In the genomic region with DNA sequence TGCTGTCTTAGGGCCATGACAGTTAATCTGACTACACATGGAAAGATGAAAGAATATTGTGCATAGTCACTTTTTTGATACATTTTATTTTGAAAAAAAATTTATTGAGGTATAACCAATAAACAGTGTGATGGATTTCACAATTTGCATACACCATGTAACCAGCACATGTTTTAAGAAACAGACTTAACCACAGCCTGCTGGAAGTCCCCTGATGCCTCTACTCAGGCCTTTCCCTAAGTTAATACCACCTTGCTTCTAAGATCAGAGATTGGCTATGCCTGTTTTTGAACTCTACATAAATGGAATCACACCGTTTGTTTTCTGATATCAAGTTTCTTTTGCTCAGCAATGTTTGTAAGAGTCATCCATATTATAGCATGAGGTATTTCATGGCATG, we compare ENCODE assay signal across 19 cellular contexts.
DNase-seq lines count a peak whose midpoint lies in the region; ATAC-seq and TF ChIP-seq lines count a peak whose summit lies in the region.
"Had no signal": no experiment of that assay in that cellular context is flagged by ENCODE, and none has a peak within 500 bp of the region (broad histone marks: within the 10 kb centered on the region; RNA-seq: fewer than 3 reads in every experiment).

No MANE protein-coding gene starts in this region.

- H2AFZ ChIP-seq in Karpas-422 (ENCODE audit: low read length), result no peak overlapping the region
- no peak overlapping the region for H2AFZ ChIP-seq in hepatocyte

- H3K36me3 ChIP-seq in Karpas-422 (ENCODE audit: insufficient read depth, low read length), result no peaks in the 10 kb centered on the region
- no peaks in the 10 kb centered on the region for H3K36me3 ChIP-seq in hepatocyte (replicated peaks; ENCODE audit: insufficient read depth, low read depth)
- H3K36me3 ChIP-seq: BLaER1, spleen had no signal

- WGBS in hepatocyte (ENCODE audit: low lambda C conversion rate, missing lambda C conversion rate), result 75% methylated on average over 1 of the region's 1 CpG

- H4K20me1 ChIP-seq in Karpas-422 (ENCODE audit: insufficient read depth, low read depth, low read length), result no peaks in the 10 kb centered on the region
- H4K20me1 ChIP-seq in hepatocyte (ENCODE audit: insufficient read depth, poor library complexity, severe bottlenecking), result no peaks in the 10 kb centered on the region
- H4K20me1 ChIP-seq: BLaER1 had no signal

- H3K27ac ChIP-seq in Karpas-422 (ENCODE audit: low read length) (no peak overlapping the region), hepatocyte (no peak overlapping the region)
- H3K27ac ChIP-seq: BLaER1, spleen had no signal

- DNase-seq in GM12865 (ENCODE audit: low read depth) (peak; percentile 48), Karpas-422 (no peak), hepatocyte (ENCODE audit: low spot score) (no peak)
- DNase-seq in activated CD4-positive, alpha-beta T cell treated with anti-CD3 and anti-CD28 coated beads, Interleukin-2, amount 50 U/mL, for 4 hours, result no peak
- DNase-seq: activated CD4-positive, alpha-beta T cell treated with anti-CD3 and anti-CD28 coated beads, Interleukin-2, amount 50 U/mL, for 48 hours; activated naive CD4-positive, alpha-beta T cell treated with anti-CD3 and anti-CD28 coated beads, Interleukin-2, amount 50 U/mL, for 16 hours; GF-D8; H7; left cardiac atrium; NCI-H1436 treated with DMSO at 0.1 percent for 48 hours; NCI-H2227 treated with DMSO at 0.1 percent for 48 hours; spleen; stimulated activated naive CD4-positive, alpha-beta T cell; trophoblast cell had no signal

- ATAC-seq in GM18909 (IDR thresholded peaks at IDR 0.05; ENCODE audit: poor library complexity, unreplicated experiment) (peak; percentile 64), HG02884 (IDR thresholded peaks at IDR 0.05; ENCODE audit: unreplicated experiment) (peak; percentile 78), HG03558 (IDR thresholded peaks at IDR 0.05; ENCODE audit: extremely low read depth, unreplicated experiment) (peak; percentile 67), HG03175 (IDR thresholded peaks at IDR 0.05; ENCODE audit: unreplicated experiment) (no peak)
- ATAC-seq: left cardiac atrium had no signal

- TF ChIP-seq CTCF in GM12865 (IDR thresholded peaks at IDR 0.05; ENCODE audit: insufficient read depth, low read depth, low read length, missing control alignments) (no peak), hepatocyte (IDR thresholded peaks at IDR 0.05; ENCODE audit: poor library complexity) (no peak)

- H3K79me2 ChIP-seq in Karpas-422 (ENCODE audit: low read length) (no peaks in the 10 kb centered on the region), hepatocyte (no peaks in the 10 kb centered on the region)

- no peak overlapping the region for H3K4me2 ChIP-seq in Karpas-422 (ENCODE audit: low read depth, low read length, poor library complexity, severe bottlenecking)
- no peak overlapping the region for H3K4me2 ChIP-seq in hepatocyte
- H3K4me2 ChIP-seq: BLaER1 had no signal

- H3K27me3 ChIP-seq in Karpas-422 (ENCODE audit: low read length), result no peaks in the 10 kb centered on the region
- H3K27me3 ChIP-seq in hepatocyte, result peaks cover 4% of the 10 kb centered on the region
- H3K27me3 ChIP-seq: BLaER1, spleen had no signal

- no peaks in the 10 kb centered on the region for H3K4me1 ChIP-seq in Karpas-422 (ENCODE audit: low read length)
- H3K4me1 ChIP-seq in hepatocyte (ENCODE audit: insufficient read depth), result no peaks in the 10 kb centered on the region
- H3K4me1 ChIP-seq: spleen had no signal

- no peaks in the 10 kb centered on the region for H3K9me2 ChIP-seq in Karpas-422 (replicated peaks; ENCODE audit: insufficient read depth, low read length)
- H3K9me2 ChIP-seq in hepatocyte (replicated peaks; ENCODE audit: insufficient read depth), result no peaks in the 10 kb centered on the region

- no peak overlapping the region for H3K9ac ChIP-seq in Karpas-422 (ENCODE audit: low read length)
- H3K9ac ChIP-seq: BLaER1 had no signal

- H3K4me3 ChIP-seq in GM12865 (ENCODE audit: low read depth, low read length) (no peak overlapping the region), Karpas-422 (ENCODE audit: low read length) (no peak overlapping the region), hepatocyte (no peak overlapping the region)
- H3K4me3 ChIP-seq: BLaER1, spleen had no signal

- H3K9me3 ChIP-seq in Karpas-422 (ENCODE audit: low read length) (no peaks in the 10 kb centered on the region), hepatocyte (ENCODE audit: low read depth) (no peaks in the 10 kb centered on the region)
- H3K9me3 ChIP-seq: BLaER1, spleen had no signal
